In the genomic region with DNA sequence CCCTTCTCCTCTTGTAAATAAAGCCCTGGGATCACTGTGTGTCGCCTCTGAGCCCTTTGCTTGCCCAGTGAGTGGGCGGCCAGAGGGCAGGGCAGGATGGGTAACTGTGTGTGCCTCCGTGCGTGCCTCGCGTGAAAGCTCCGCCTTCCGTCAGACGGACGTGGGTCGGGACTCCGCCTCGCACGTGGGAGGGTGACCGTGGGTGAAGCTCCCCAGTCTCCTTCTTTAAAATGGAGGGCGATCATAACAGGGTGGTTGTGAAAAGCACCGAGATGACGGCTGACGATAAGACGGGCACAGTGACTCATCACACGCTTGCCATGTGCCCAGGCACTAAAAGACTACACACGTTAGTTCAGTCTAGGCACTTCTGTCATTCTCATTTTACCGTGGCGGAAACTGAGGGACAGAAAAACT, we compare ENCODE assay signal across 8 cellular contexts.
A peak's percentile ranks its signal among the peaks of the same experiment; 100 is the strongest.
DNase-seq lines count a peak whose midpoint lies in the region; ATAC-seq and TF ChIP-seq lines count a peak whose summit lies in the region.

No MANE protein-coding gene starts in this region.

- H3K9me3 ChIP-seq in adipocyte (ENCODE audit: control insufficient read depth, low read length) = no peaks in the 10 kb centered on the region

- DNase-seq in HCEC 1CT = peak; percentile 30
- peak; percentile 79 to 93 (median 85) for DNase-seq in T-helper 1 cell
- DNase-seq in adipocyte (ENCODE audit: low read depth) = no peak
- peak; percentile 48 for DNase-seq in iris pigment epithelial cell (ENCODE audit: low read depth)
- DNase-seq in stimulated activated CD4-positive, alpha-beta T cell treated with anti-CD3 and anti-CD28 coated beads, Interleukin-2, amount 100 ng/mL, for 48 hours = peak; percentile 84 to 86
- no peak for DNase-seq in NCI-H446 (lab: John Stamatoyannopoulos, UW)

- H3K27ac ChIP-seq in 22Rv1 = peak overlapping the region; percentile 100

- H3K27me3 ChIP-seq in adipocyte (replicated peaks; ENCODE audit: control insufficient read depth, insufficient read depth, low read length) = no peaks in the 10 kb centered on the region

- ATAC-seq in HG03460 (IDR thresholded peaks at IDR 0.05; ENCODE audit: unreplicated experiment) = no peak

- peaks cover 26% of the 10 kb centered on the region for H3K4me1 ChIP-seq in adipocyte (ENCODE audit: control insufficient read depth, insufficient read depth, low read length)

- peak overlapping the region; percentile 59 for H3K4me3 ChIP-seq in adipocyte (ENCODE audit: low read length)

- H3K36me3 ChIP-seq in adipocyte (ENCODE audit: control insufficient read depth, insufficient read depth, low read length, severe bottlenecking) = peaks cover 17% of the 10 kb centered on the region

- no peak for TF ChIP-seq CTCF in 22Rv1 (IDR thresholded peaks at IDR 0.05)

- H3K9ac ChIP-seq in adipocyte (ENCODE audit: low read length) = peak overlapping the region; percentile 79

Comparison
In these comparisons a context has a peak if more than half of its experiments do, and no peak if none do; other contexts are left out.
1. DNase-seq: peak in HCEC 1CT (single experiment), T-helper 1 cell (5 of 5), iris pigment epithelial cell (single experiment) and stimulated activated CD4-positive, alpha-beta T cell treated with anti-CD3 and anti-CD28 coated beads, Interleukin-2, amount 100 ng/mL, for 48 hours (2 of 2); none in adipocyte (single experiment) and NCI-H446 (0 of 2).